Comparison of ENCODE assay signal across 8 cellular contexts in the genomic region with DNA sequence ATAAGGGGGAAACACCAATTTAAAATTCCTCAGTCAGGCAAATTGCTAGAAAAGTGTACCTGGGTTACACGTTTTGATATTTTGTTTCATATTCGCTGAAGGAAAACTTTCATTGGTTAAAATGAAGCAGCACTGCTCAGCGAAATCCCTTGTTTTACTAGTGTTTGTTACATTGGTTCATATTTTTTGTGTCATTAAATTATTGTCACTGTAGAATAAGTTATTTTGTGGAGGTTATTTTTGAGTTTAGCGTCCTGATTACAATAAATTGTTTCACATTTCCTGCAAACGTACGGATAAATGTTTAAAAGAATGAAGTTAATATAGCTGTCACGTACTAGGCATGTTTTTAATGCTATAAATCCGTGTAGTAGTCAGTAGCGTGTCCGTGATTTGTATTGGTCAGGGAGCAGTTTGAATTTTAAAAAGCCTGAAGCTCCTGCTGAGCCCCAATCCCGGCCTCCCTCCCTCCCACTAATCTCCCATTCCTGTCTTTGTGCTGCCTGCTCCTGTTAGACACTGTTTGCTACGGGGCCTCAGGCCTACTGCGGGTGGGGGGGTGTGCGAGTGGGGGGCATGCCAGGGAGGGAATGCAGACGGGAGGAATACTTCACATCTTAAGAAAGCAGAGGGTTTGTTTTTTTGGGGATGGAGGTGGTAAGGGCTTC. TPM values are rescaled to one million over a fixed set of nuclear protein-coding genes. Genes with fewer than 3 reads are reported as not detected.
DNase-seq lines count a peak whose midpoint lies in the region; ATAC-seq and TF ChIP-seq lines count a peak whose summit lies in the region.

No MANE protein-coding gene starts in this region.

- H3K4me1 ChIP-seq in CD8-positive, alpha-beta T cell (ENCODE audit: insufficient read depth, low read length) = peaks cover 54% of the 10 kb centered on the region
- H3K4me1 ChIP-seq in SK-N-SH (ENCODE audit: control insufficient read depth in 1 of 2, insufficient read depth in 2 of 2, low read depth in 1 of 2, low read length in 1 of 2) = peaks cover 6 to 17% of the 10 kb centered on the region in 2 experiments; a peak in 2 of 4 replicates

- no peak for TF ChIP-seq CTCF in CD8-positive, alpha-beta T cell (IDR thresholded peaks at IDR 0.05)
- TF ChIP-seq CTCF in SK-N-SH (IDR thresholded peaks at IDR 0.05) = no peak
- TF ChIP-seq CTCF in epithelial cell of proximal tubule (conservative IDR thresholded peaks at IDR 0.05; ENCODE audit: low read depth, low read length) = no peak
- no peak for TF ChIP-seq CTCF in neural cell (IDR thresholded peaks at IDR 0.05; ENCODE audit: poor library complexity, severe bottlenecking)

- DNase-seq in CD8-positive, alpha-beta T cell = no peak
- DNase-seq in HS-27A (ENCODE audit: low read depth) = peak; percentile 23
- DNase-seq in SK-N-SH = peak; percentile 69
- no peak for DNase-seq in epithelial cell of proximal tubule (ENCODE audit: low read depth)
- DNase-seq in mucosa of gallbladder (ENCODE audit: low spot score) = no peak
- DNase-seq in HPDE6-E6E7 (ENCODE audit: extremely low spot score) = no peak

- no peaks in the 10 kb centered on the region for H3K9me2 ChIP-seq in SK-N-SH
- no peaks in the 10 kb centered on the region for H3K9me2 ChIP-seq in neural cell (ENCODE audit: insufficient read depth, low read length)

- H3K4me3 Mint-ChIP-seq in CD8-positive, alpha-beta T cell = peak overlapping the region; percentile 94

- H3F3A ChIP-seq in SK-N-SH (replicated peaks; ENCODE audit: insufficient read depth) (peaks cover 20% of the 10 kb centered on the region), neural cell (ENCODE audit: insufficient read depth, low read length, poor library complexity, severe bottlenecking) (no peaks in the 10 kb centered on the region)

- TF ChIP-seq RAD21 in SK-N-SH (IDR thresholded peaks at IDR 0.05; ENCODE audit: low read length) (no peak), neural cell (conservative IDR thresholded peaks at IDR 0.05) (no peak)

- H3K4me2 ChIP-seq in SK-N-SH = peak overlapping the region; percentile 75
- peak overlapping the region; percentile 96 for H3K4me2 ChIP-seq in neural cell (ENCODE audit: low read length)

- no peaks in the 10 kb centered on the region for H3K36me3 ChIP-seq in CD8-positive, alpha-beta T cell (ENCODE audit: insufficient read depth, low read length)
- H3K36me3 ChIP-seq in SK-N-SH (replicated peaks in 1 of 2; ENCODE audit: control insufficient read depth in 1 of 2, insufficient read depth in 2 of 2, low read length in 1 of 2) (no peaks in the 10 kb centered on the region), neural cell (ENCODE audit: insufficient read depth, low read length) (no peaks in the 10 kb centered on the region)

- peak overlapping the region; percentile 96; the same call in 1 of the 2 replicates for H3K9ac ChIP-seq in SK-N-SH
- H3K9ac ChIP-seq in neural cell (ENCODE audit: low read length) = peak overlapping the region; percentile 97

- H4K20me1 ChIP-seq in SK-N-SH (ENCODE audit: insufficient read depth) = peaks cover 81% of the 10 kb centered on the region
- H4K20me1 ChIP-seq in neural cell (ENCODE audit: insufficient read depth) = peaks cover 17% of the 10 kb centered on the region

- H3K79me2 ChIP-seq in SK-N-SH (ENCODE audit: insufficient read depth) (peaks cover 92% of the 10 kb centered on the region), neural cell (replicated peaks; ENCODE audit: insufficient read depth, low read length) (peaks cover 88% of the 10 kb centered on the region)

- peak overlapping the region; percentile 92 for H3K27ac ChIP-seq in CD8-positive, alpha-beta T cell (ENCODE audit: low read depth, low read length)
- H3K27ac ChIP-seq in SK-N-SH (ENCODE audit: low read depth in 2 of 2, low read length in 1 of 2) (peak overlapping the region in 1 of 2 experiments; percentile 92), neural cell (ENCODE audit: low read length) (peak overlapping the region; percentile 96)

- CTCF ChIA-PET in CD8-positive, alpha-beta T cell (lab: Charles Lee) = interaction anchor here (1.1 kb wide), 1 partner anchor 134 kb away, joined by 3 read pairs; no protein-coding TSS in a partner anchor
- CTCF ChIA-PET in SK-N-SH (lab: Yijun Ruan, JAX) = interaction anchor here (2.6 kb wide), 1 partner anchor 66 kb away, joined by 9 read pairs; no protein-coding TSS in a partner anchor

- no peak for TF ChIP-seq EP300 in SK-N-SH (IDR thresholded peaks at IDR 0.05; ENCODE audit: borderline replicate concordance in 1 of 2, low read depth in 1 of 2, low read length in 1 of 2)
- TF ChIP-seq EP300 in neural cell (conservative IDR thresholded peaks at IDR 0.05; ENCODE audit: poor library complexity, severe bottlenecking) = no peak

- no peaks in the 10 kb centered on the region for H3K9me3 Mint-ChIP-seq in CD8-positive, alpha-beta T cell

- no peaks in the 10 kb centered on the region for H3K9me3 ChIP-seq in CD8-positive, alpha-beta T cell (ENCODE audit: low read length)
- H3K9me3 ChIP-seq in SK-N-SH (no peaks in the 10 kb centered on the region), neural cell (ENCODE audit: low read length) (no peaks in the 10 kb centered on the region)

- peaks cover 23% of the 10 kb centered on the region for H3K36me3 Mint-ChIP-seq in CD8-positive, alpha-beta T cell

- peaks cover 61% of the 10 kb centered on the region for H3K4me1 Mint-ChIP-seq in CD8-positive, alpha-beta T cell (ENCODE audit: low read depth)

- no peak for ATAC-seq in CD8-positive, alpha-beta T cell
- no peak for ATAC-seq in HG02571 (IDR thresholded peaks at IDR 0.05; ENCODE audit: unreplicated experiment)

- no peaks in the 10 kb centered on the region for H3K27me3 Mint-ChIP-seq in CD8-positive, alpha-beta T cell (ENCODE audit: low read depth)

- H3K4me3 ChIP-seq in CD8-positive, alpha-beta T cell (ENCODE audit: low read depth, low read length) = peak overlapping the region; percentile 94
- peak overlapping the region; percentile 89 to 92 for H3K4me3 ChIP-seq in SK-N-SH (ENCODE audit: low read depth in 2 of 2, low read length in 1 of 2)
- H3K4me3 ChIP-seq in epithelial cell of proximal tubule (ENCODE audit: low read depth, low read length) = peak overlapping the region; percentile 85
- peak overlapping the region; percentile 85 for H3K4me3 ChIP-seq in neural cell (ENCODE audit: low read length)

- H2AFZ ChIP-seq in SK-N-SH (ENCODE audit: low read depth) (no peak overlapping the region), neural cell (ENCODE audit: low read depth, low read length) (no peak overlapping the region)

- WGBS in SK-N-SH (ENCODE audit: low lambda C conversion rate) = 3% methylated on average over 15 of the region's 15 CpGs

- POLR2A ChIA-PET in CD8-positive, alpha-beta T cell (lab: Charles Lee) = interaction anchor here (3.9 kb wide), 1 partner anchor 11 kb away, joined by 24 read pairs; no protein-coding TSS in a partner anchor
- POLR2A ChIA-PET in SK-N-SH (lab: Yijun Ruan, JAX) = no interaction called here

- H3K27me3 ChIP-seq in CD8-positive, alpha-beta T cell (ENCODE audit: insufficient read depth, low read length) = no peaks in the 10 kb centered on the region
- H3K27me3 ChIP-seq in SK-N-SH (ENCODE audit: insufficient read depth) (no peaks in the 10 kb centered on the region), neural cell (ENCODE audit: insufficient read depth, low read depth, low read length) (no peaks in the 10 kb centered on the region)

- H3K27ac Mint-ChIP-seq in CD8-positive, alpha-beta T cell = peak overlapping the region; percentile 96

- intact Hi-C loops in CD8-positive, alpha-beta T cell (cut with DNase I, micrococcal nuclease) = loop anchor here (5.0 to 10.0 kb wide), 7 partner anchors 64 to 1961 kb away; a partner anchor contains a TSS

TF ChIP-seq in SK-N-SH, 30 proteins besides CTCF, POLR2A, EP300 and RAD21:
- 0 out of 2 replicates have a peak, but pooled peaks have one; percentile 22 for TF ChIP-seq SIN3A (IDR thresholded peaks at IDR 0.05; ENCODE audit: borderline replicate concordance, low read depth, low read length)
- TF ChIP-seq POLR2AphosphoS5 (IDR thresholded peaks at IDR 0.05; ENCODE audit: low read depth, low read length) = no peak
- 0 out of 2 replicates have a peak, but pooled peaks have one; percentile 14 for TF ChIP-seq FOXM1 (IDR thresholded peaks at IDR 0.05; ENCODE audit: low read depth)
- 0 out of 2 replicates have a peak, but pooled peaks have one; percentile 28 for TF ChIP-seq MXI1 (IDR thresholded peaks at IDR 0.05; ENCODE audit: low read depth, low read length)

TF ChIP-seq in neural cell, 6 proteins besides CTCF, POLR2A, EP300 and RAD21 (continues in another document):
- TF ChIP-seq POLR2AphosphoS5 (IDR thresholded peaks at IDR 0.05) (no peak), TAF1 (IDR thresholded peaks at IDR 0.05; ENCODE audit: low read depth) (no peak), EZH2 (IDR thresholded peaks at IDR 0.05; ENCODE audit: borderline replicate concordance, insufficient read depth, low read length, poor library complexity, severe bottlenecking) (no peak)
- TF ChIP-seq, protein P1, sequence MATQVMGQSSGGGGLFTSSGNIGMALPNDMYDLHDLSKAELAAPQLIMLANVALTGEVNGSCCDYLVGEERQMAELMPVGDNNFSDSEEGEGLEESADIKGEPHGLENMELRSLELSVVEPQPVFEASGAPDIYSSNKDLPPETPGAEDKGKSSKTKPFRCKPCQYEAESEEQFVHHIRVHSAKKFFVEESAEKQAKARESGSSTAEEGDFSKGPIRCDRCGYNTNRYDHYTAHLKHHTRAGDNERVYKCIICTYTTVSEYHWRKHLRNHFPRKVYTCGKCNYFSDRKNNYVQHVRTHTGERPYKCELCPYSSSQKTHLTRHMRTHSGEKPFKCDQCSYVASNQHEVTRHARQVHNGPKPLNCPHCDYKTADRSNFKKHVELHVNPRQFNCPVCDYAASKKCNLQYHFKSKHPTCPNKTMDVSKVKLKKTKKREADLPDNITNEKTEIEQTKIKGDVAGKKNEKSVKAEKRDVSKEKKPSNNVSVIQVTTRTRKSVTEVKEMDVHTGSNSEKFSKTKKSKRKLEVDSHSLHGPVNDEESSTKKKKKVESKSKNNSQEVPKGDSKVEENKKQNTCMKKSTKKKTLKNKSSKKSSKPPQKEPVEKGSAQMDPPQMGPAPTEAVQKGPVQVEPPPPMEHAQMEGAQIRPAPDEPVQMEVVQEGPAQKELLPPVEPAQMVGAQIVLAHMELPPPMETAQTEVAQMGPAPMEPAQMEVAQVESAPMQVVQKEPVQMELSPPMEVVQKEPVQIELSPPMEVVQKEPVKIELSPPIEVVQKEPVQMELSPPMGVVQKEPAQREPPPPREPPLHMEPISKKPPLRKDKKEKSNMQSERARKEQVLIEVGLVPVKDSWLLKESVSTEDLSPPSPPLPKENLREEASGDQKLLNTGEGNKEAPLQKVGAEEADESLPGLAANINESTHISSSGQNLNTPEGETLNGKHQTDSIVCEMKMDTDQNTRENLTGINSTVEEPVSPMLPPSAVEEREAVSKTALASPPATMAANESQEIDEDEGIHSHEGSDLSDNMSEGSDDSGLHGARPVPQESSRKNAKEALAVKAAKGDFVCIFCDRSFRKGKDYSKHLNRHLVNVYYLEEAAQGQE (IDR thresholded peaks at IDR 0.05; ENCODE audit: borderline replicate concordance) = no peak

RNA-seq across cellular contexts. Expression of a gene that starts 2.0 kb away (rescaled TPM):
- 100 to 1,000 TPM; 119 to 127 TPM for total RNA-seq in CD8-positive, alpha-beta T cell
- polyA plus RNA-seq in SK-N-SH (2012; rRNA removed) = 5.2 and 8.3 TPM in 2 replicates
- 6.2 and 6.3 TPM in 2 replicates for polyA plus RNA-seq in SK-N-SH (2012; cell fraction: cytosol; rRNA removed)
- polyA plus RNA-seq in SK-N-SH (2012; cell fraction: nucleus; rRNA removed) = 6.9 and 14.1 TPM in 2 replicates
- total RNA-seq in epithelial cell of proximal tubule = 6.4 and 6.9 TPM in 2 replicates
- polyA plus RNA-seq in neural cell = 23.4 and 27.5 TPM in 2 replicates
- 103 and 129 TPM in 2 replicates for polyA minus RNA-seq in neural cell
- total RNA-seq in mucosa of gallbladder = 60.9 TPM

Comparison
In these comparisons a context has a peak if more than half of its experiments do, and no peak if none do; other contexts are left out.
1. DNase-seq: peak in HS-27A (single experiment) and SK-N-SH (single experiment); none in CD8-positive, alpha-beta T cell (0 of 7), epithelial cell of proximal tubule (single experiment), mucosa of gallbladder (single experiment) and HPDE6-E6E7 (single experiment).
2. Peak in every context shown above with its lines, with median percentiles within 50 percentile points of each other: H3K4me3 ChIP-seq.